ENCODE assay signal across 1 cellular context in genomic region chr16:88803264-88803987, GRCh38.
A peak's percentile ranks its signal among the peaks of the same experiment; 100 is the strongest.
TF ChIP-seq lines count a peak whose summit lies in the region.

CDT1 (plus strand) TSS chr16:88803789; CDS start chr16:88803832, 43 bp downstream.

TF ChIP-seq in GM12878, 131 proteins besides CTCF, POLR2A, EP300 and RAD21 (continued from another document and continues in another):
- TF ChIP-seq STAT3 (IDR thresholded peaks at IDR 0.05; ENCODE audit: low read depth, low read length) (no peak), TBL1XR1 (IDR thresholded peaks at IDR 0.05; ENCODE audit: low read depth, low read length) (no peak), ZNF622 (IDR thresholded peaks at IDR 0.05) (no peak), HDAC2 (IDR thresholded peaks at IDR 0.05) (no peak), FOXM1 (IDR thresholded peaks at IDR 0.05; ENCODE audit: low read depth, low read length) (no peak), ZBTB11 (CRISPR knock-in tag; IDR thresholded peaks at IDR 0.05) (no peak), PBX3 (IDR thresholded peaks at IDR 0.05; ENCODE audit: insufficient replicate concordance, low read depth, low read length) (no peak), IRF4 (IDR thresholded peaks at IDR 0.05; ENCODE audit: low read depth, low read length) (no peak), SMARCA5 (IDR thresholded peaks at IDR 0.05) (no peak), SPI1 (IDR thresholded peaks at IDR 0.05; ENCODE audit: borderline replicate concordance, insufficient read depth, low read depth, low read length) (0 out of 2 replicates have a peak, but pooled peaks have one; percentile 29), SKIL (IDR thresholded peaks at IDR 0.05; ENCODE audit: low read depth, poor library complexity, severe bottlenecking) (no peak), BCL3 (IDR thresholded peaks at IDR 0.05; ENCODE audit: borderline replicate concordance, insufficient read depth, low read depth, low read length, poor library complexity, severe bottlenecking) (peak; percentile 11), NBN (IDR thresholded peaks at IDR 0.05) (no peak), SRF (IDR thresholded peaks at IDR 0.05; ENCODE audit: low read depth in 2 of 2, low read length in 2 of 2) (peak in 1 of 2 experiments; percentile 7; a peak in 1 of 4 replicates), MTA2 (IDR thresholded peaks at IDR 0.05; ENCODE audit: low read depth) (0 out of 2 replicates have a peak, but pooled peaks have one; percentile 25), RAD51 (IDR thresholded peaks at IDR 0.05) (no peak), ESRRA (IDR thresholded peaks at IDR 0.05; ENCODE audit: low read length) (no peak), POLR2AphosphoS2 (IDR thresholded peaks at IDR 0.05; ENCODE audit: low read depth, low read length) (no peak), FOXK2 (IDR thresholded peaks at IDR 0.05) (peak; percentile 60), POLR2AphosphoS5 (IDR thresholded peaks at IDR 0.05; ENCODE audit: low read length) (peak; percentile 59; the same call in 1 of the 2 replicates), HDGF (IDR thresholded peaks at IDR 0.05) (peak; percentile 10; the same call in 1 of the 2 replicates), CBFB (IDR thresholded peaks at IDR 0.05; ENCODE audit: low read depth) (no peak), SIN3A (IDR thresholded peaks at IDR 0.05; ENCODE audit: low read depth, low read length) (peak; percentile 87), CREM (IDR thresholded peaks at IDR 0.05; ENCODE audit: low read depth) (no peak), YY1 (IDR thresholded peaks at IDR 0.05; ENCODE audit: low read depth, low read length) (0 out of 2 replicates have a peak, but pooled peaks have one; percentile 72), USF2 (IDR thresholded peaks at IDR 0.05; ENCODE audit: borderline replicate concordance, low read depth, low read length) (no peak), HCFC1 (IDR thresholded peaks at IDR 0.05; ENCODE audit: low read length) (peak; percentile 21; the same call in 1 of the 2 replicates), MLLT1 (IDR thresholded peaks at IDR 0.05) (no peak)
- TF ChIP-seq, protein P1, sequence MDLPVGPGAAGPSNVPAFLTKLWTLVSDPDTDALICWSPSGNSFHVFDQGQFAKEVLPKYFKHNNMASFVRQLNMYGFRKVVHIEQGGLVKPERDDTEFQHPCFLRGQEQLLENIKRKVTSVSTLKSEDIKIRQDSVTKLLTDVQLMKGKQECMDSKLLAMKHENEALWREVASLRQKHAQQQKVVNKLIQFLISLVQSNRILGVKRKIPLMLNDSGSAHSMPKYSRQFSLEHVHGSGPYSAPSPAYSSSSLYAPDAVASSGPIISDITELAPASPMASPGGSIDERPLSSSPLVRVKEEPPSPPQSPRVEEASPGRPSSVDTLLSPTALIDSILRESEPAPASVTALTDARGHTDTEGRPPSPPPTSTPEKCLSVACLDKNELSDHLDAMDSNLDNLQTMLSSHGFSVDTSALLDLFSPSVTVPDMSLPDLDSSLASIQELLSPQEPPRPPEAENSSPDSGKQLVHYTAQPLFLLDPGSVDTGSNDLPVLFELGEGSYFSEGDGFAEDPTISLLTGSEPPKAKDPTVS (IDR thresholded peaks at IDR 0.05; ENCODE audit: low read depth, low read length) = 0 out of 2 replicates have a peak, but pooled peaks have one; percentile 43
- TF ChIP-seq, protein P2, sequence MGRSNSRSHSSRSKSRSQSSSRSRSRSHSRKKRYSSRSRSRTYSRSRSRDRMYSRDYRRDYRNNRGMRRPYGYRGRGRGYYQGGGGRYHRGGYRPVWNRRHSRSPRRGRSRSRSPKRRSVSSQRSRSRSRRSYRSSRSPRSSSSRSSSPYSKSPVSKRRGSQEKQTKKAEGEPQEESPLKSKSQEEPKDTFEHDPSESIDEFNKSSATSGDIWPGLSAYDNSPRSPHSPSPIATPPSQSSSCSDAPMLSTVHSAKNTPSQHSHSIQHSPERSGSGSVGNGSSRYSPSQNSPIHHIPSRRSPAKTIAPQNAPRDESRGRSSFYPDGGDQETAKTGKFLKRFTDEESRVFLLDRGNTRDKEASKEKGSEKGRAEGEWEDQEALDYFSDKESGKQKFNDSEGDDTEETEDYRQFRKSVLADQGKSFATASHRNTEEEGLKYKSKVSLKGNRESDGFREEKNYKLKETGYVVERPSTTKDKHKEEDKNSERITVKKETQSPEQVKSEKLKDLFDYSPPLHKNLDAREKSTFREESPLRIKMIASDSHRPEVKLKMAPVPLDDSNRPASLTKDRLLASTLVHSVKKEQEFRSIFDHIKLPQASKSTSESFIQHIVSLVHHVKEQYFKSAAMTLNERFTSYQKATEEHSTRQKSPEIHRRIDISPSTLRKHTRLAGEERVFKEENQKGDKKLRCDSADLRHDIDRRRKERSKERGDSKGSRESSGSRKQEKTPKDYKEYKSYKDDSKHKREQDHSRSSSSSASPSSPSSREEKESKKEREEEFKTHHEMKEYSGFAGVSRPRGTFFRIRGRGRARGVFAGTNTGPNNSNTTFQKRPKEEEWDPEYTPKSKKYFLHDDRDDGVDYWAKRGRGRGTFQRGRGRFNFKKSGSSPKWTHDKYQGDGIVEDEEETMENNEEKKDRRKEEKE (IDR thresholded peaks at IDR 0.05) = peak; percentile 84
- TF ChIP-seq, protein P3, sequence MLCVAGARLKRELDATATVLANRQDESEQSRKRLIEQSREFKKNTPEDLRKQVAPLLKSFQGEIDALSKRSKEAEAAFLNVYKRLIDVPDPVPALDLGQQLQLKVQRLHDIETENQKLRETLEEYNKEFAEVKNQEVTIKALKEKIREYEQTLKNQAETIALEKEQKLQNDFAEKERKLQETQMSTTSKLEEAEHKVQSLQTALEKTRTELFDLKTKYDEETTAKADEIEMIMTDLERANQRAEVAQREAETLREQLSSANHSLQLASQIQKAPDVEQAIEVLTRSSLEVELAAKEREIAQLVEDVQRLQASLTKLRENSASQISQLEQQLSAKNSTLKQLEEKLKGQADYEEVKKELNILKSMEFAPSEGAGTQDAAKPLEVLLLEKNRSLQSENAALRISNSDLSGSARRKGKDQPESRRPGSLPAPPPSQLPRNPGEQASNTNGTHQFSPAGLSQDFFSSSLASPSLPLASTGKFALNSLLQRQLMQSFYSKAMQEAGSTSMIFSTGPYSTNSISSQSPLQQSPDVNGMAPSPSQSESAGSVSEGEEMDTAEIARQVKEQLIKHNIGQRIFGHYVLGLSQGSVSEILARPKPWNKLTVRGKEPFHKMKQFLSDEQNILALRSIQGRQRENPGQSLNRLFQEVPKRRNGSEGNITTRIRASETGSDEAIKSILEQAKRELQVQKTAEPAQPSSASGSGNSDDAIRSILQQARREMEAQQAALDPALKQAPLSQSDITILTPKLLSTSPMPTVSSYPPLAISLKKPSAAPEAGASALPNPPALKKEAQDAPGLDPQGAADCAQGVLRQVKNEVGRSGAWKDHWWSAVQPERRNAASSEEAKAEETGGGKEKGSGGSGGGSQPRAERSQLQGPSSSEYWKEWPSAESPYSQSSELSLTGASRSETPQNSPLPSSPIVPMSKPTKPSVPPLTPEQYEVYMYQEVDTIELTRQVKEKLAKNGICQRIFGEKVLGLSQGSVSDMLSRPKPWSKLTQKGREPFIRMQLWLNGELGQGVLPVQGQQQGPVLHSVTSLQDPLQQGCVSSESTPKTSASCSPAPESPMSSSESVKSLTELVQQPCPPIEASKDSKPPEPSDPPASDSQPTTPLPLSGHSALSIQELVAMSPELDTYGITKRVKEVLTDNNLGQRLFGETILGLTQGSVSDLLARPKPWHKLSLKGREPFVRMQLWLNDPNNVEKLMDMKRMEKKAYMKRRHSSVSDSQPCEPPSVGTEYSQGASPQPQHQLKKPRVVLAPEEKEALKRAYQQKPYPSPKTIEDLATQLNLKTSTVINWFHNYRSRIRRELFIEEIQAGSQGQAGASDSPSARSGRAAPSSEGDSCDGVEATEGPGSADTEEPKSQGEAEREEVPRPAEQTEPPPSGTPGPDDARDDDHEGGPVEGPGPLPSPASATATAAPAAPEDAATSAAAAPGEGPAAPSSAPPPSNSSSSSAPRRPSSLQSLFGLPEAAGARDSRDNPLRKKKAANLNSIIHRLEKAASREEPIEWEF (IDR thresholded peaks at IDR 0.05; ENCODE audit: insufficient replicate concordance, low read depth, low read length) = no peak
- TF ChIP-seq, protein P4, sequence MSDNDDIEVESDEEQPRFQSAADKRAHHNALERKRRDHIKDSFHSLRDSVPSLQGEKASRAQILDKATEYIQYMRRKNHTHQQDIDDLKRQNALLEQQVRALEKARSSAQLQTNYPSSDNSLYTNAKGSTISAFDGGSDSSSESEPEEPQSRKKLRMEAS (IDR thresholded peaks at IDR 0.05; ENCODE audit: low read depth, low read length) = peak; percentile 66
- TF ChIP-seq, protein P5, sequence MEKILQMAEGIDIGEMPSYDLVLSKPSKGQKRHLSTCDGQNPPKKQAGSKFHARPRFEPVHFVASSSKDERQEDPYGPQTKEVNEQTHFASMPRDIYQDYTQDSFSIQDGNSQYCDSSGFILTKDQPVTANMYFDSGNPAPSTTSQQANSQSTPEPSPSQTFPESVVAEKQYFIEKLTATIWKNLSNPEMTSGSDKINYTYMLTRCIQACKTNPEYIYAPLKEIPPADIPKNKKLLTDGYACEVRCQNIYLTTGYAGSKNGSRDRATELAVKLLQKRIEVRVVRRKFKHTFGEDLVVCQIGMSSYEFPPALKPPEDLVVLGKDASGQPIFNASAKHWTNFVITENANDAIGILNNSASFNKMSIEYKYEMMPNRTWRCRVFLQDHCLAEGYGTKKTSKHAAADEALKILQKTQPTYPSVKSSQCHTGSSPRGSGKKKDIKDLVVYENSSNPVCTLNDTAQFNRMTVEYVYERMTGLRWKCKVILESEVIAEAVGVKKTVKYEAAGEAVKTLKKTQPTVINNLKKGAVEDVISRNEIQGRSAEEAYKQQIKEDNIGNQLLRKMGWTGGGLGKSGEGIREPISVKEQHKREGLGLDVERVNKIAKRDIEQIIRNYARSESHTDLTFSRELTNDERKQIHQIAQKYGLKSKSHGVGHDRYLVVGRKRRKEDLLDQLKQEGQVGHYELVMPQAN (conservative IDR thresholded peaks at IDR 0.05) = peak; percentile 97
